ENCODE assay signal across 27 cellular contexts in the genomic region with DNA sequence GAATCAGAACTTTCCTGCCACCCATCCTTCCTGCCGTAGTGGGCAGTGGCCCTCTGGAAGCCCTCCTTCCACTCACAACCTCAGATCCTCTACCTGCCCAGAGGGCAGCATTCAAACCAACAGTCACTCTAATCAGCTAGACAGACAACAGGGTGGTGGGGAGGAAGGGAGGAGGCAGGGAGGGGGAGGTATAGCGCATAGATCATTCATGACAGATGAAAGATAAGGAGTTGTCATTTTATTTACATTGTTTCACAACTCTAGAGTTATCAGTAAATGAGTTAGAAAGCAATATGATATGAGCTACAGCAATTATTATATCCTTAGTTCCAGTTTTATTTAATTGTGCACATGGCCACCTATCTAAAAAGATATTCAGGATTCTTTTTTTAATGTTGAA. TPM values are rescaled to one million over a fixed set of nuclear protein-coding genes. Genes with fewer than 3 reads are reported as not detected.
"Had no signal": no experiment of that assay in that cellular context is flagged by ENCODE, and none has a peak within 500 bp of the region (broad histone marks: within the 10 kb centered on the region; RNA-seq: fewer than 3 reads in every experiment).

No MANE protein-coding gene starts in this region.

- H3K79me2 ChIP-seq: parathyroid adenoma had no signal

- FAIRE-seq: islet of Langerhans had no signal

- H3K27ac ChIP-seq: colonic mucosa, heart left ventricle, parathyroid adenoma, psoas muscle, spleen, tibial artery had no signal

- H3K9me3 ChIP-seq: colonic mucosa, heart left ventricle, psoas muscle, spleen, tibial artery had no signal

- H3K9ac ChIP-seq: parathyroid adenoma had no signal

- H3K4me3 ChIP-seq: colonic mucosa, heart left ventricle, psoas muscle, spleen, tibial artery had no signal

- H2AFZ ChIP-seq: parathyroid adenoma had no signal

- DNase-seq: colonic mucosa; effector CD8-positive, alpha-beta T cell; heart left ventricle; hippocampal formation; kidney glomerular epithelial cell; naive B cell; psoas muscle; spleen; stimulated activated CD4-positive, alpha-beta T cell treated with anti-CD3 and anti-CD28 coated beads, Interleukin-15, amount 100 ng/mL, for 24 hours; stimulated activated CD4-positive, alpha-beta T cell treated with anti-CD3 and anti-CD28 coated beads, Interleukin-1b, Interleukin-23, amount 100 ng/mL, for 48 hours; stimulated activated CD4-positive, alpha-beta T cell treated with anti-CD3 and anti-CD28 coated beads, Interleukin-4, amount 100 ng/mL, for 24 hours; tibial artery had no signal

- ATAC-seq: heart left ventricle; psoas muscle; sciatic nerve; stimulated activated memory B cell treated with anti-CD40 and anti-IgM and Interleukin-4, amounts not matched to agents 10 μg/mL and 1 μg/mL and 100 μg/mL, for 72 hours had no signal

- H3K27me3 ChIP-seq: colonic mucosa had no signal

- H3K4me1 ChIP-seq: colonic mucosa, parathyroid adenoma, psoas muscle, spleen, tibial artery had no signal

- H3K36me3 ChIP-seq: colonic mucosa, heart left ventricle, spleen, tibial artery had no signal

RNA-seq across cellular contexts. Expression of a gene that starts 0.9 kb away (rescaled TPM):
- total RNA-seq: colonic mucosa, dermis microvascular lymphatic vessel endothelial cell, fibroblast of lung, frontal cortex, glomerular endothelial cell, heart left ventricle, liver, lung microvascular endothelial cell, omental fat pad, psoas muscle, sciatic nerve, skeletal muscle tissue, spleen, temporal lobe, ureter had no signal
- polyA plus RNA-seq: esophagus, fibroblast of lung, heart left ventricle, liver, psoas muscle, spleen had no signal

RNA-seq across cellular contexts. Expression of a gene that starts 60.0 kb away (rescaled TPM):
- total RNA-seq: colonic mucosa, dermis microvascular lymphatic vessel endothelial cell, fibroblast of lung, frontal cortex, glomerular endothelial cell, heart left ventricle, lung microvascular endothelial cell, omental fat pad, psoas muscle, sciatic nerve, skeletal muscle tissue, spleen, temporal lobe, ureter had no signal
- polyA plus RNA-seq: esophagus, fibroblast of lung, heart left ventricle, psoas muscle, spleen had no signal
